Comparison of ENCODE assay signal across 1 cellular context in genomic region chr3:58237940-58238681, GRCh38.
TF ChIP-seq lines count a peak whose summit lies in the region.

No MANE protein-coding gene starts in this region.

TF ChIP-seq in HepG2, 621 proteins besides CTCF, POLR2A, EP300 and RAD21 (continued from another document and continues in another):
- TF ChIP-seq RNF219 (CRISPR knock-in tag; IDR thresholded peaks at IDR 0.05) (no peak), MEF2D (CRISPR knock-in tag; IDR thresholded peaks at IDR 0.05) (no peak), RBFOX2 (IDR thresholded peaks at IDR 0.05; ENCODE audit: low read depth, low read length) (peak; percentile 25; the same call in 1 of the 2 replicates), MAX (IDR thresholded peaks at IDR 0.05) (peak; percentile 96), ZNF329 (CRISPR knock-in tag; IDR thresholded peaks at IDR 0.05; ENCODE audit: low read depth) (no peak), ZNF333 (CRISPR knock-in tag; IDR thresholded peaks at IDR 0.05; ENCODE audit: borderline replicate concordance) (no peak), ZNF451 (CRISPR knock-in tag; IDR thresholded peaks at IDR 0.05) (peak; percentile 30; the same call in 1 of the 2 replicates), NFE2L1 (CRISPR knock-in tag; IDR thresholded peaks at IDR 0.05; ENCODE audit: borderline replicate concordance) (no peak), ZNF513 (CRISPR knock-in tag; conservative IDR thresholded peaks at IDR 0.05) (no peak), RELA (CRISPR knock-in tag; IDR thresholded peaks at IDR 0.05) (0 out of 2 replicates have a peak, but pooled peaks have one; percentile 29), ESRRA (CRISPR knock-in tag; IDR thresholded peaks at IDR 0.05; ENCODE audit: low read depth) (no peak), ZC3H13 (CRISPR knock-in tag; IDR thresholded peaks at IDR 0.05) (peak; percentile 82), CREBL2 (CRISPR knock-in tag; IDR thresholded peaks at IDR 0.05; ENCODE audit: borderline replicate concordance) (no peak), IKZF5 (CRISPR knock-in tag; IDR thresholded peaks at IDR 0.05) (no peak), ZNF354B (CRISPR knock-in tag; IDR thresholded peaks at IDR 0.05) (no peak), GMEB2 (CRISPR knock-in tag; IDR thresholded peaks at IDR 0.05; ENCODE audit: low read depth) (no peak), HOXA9 (CRISPR knock-in tag; IDR thresholded peaks at IDR 0.05; ENCODE audit: borderline replicate concordance) (no peak), ZBTB10 (CRISPR knock-in tag; IDR thresholded peaks at IDR 0.05; ENCODE audit: borderline replicate concordance) (no peak), ZNF558 (CRISPR knock-in tag; IDR thresholded peaks at IDR 0.05; ENCODE audit: borderline replicate concordance) (peak; percentile 74; the same call in 1 of the 2 replicates), ZNF75D (CRISPR knock-in tag; IDR thresholded peaks at IDR 0.05; ENCODE audit: borderline replicate concordance) (no peak), SOX13 (IDR thresholded peaks at IDR 0.05) (no peak), SOX13 (CRISPR knock-in tag; conservative IDR thresholded peaks at IDR 0.05 in 1 of 2, IDR thresholded peaks at IDR 0.05 in 1 of 2) (peak in 1 of 2 experiments; percentile 55; a peak in 1 of 4 replicates), TFAP4 (IDR thresholded peaks at IDR 0.05; ENCODE audit: borderline replicate concordance, low read depth) (peak; percentile 15; the same call in 1 of the 2 replicates), PHB2 (IDR thresholded peaks at IDR 0.05; ENCODE audit: partially characterized antibody) (no peak), ZNF550 (CRISPR knock-in tag; IDR thresholded peaks at IDR 0.05; ENCODE audit: borderline replicate concordance) (no peak), ZFP82 (CRISPR knock-in tag; IDR thresholded peaks at IDR 0.05; ENCODE audit: borderline replicate concordance) (peak; percentile 82; the same call in 1 of the 2 replicates), ZNF34 (CRISPR knock-in tag; IDR thresholded peaks at IDR 0.05; ENCODE audit: borderline replicate concordance) (0 out of 2 replicates have a peak, but pooled peaks have one; percentile 19)
- TF ChIP-seq, protein P1, sequence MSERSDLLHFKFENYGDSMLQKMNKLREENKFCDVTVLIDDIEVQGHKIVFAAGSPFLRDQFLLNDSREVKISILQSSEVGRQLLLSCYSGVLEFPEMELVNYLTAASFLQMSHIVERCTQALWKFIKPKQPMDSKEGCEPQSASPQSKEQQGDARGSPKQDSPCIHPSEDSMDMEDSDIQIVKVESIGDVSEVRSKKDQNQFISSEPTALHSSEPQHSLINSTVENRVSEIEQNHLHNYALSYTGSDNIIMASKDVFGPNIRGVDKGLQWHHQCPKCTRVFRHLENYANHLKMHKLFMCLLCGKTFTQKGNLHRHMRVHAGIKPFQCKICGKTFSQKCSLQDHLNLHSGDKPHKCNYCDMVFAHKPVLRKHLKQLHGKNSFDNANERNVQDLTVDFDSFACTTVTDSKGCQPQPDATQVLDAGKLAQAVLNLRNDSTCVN (CRISPR knock-in tag; IDR thresholded peaks at IDR 0.05; ENCODE audit: borderline replicate concordance) = no peak
- TF ChIP-seq, protein P2, sequence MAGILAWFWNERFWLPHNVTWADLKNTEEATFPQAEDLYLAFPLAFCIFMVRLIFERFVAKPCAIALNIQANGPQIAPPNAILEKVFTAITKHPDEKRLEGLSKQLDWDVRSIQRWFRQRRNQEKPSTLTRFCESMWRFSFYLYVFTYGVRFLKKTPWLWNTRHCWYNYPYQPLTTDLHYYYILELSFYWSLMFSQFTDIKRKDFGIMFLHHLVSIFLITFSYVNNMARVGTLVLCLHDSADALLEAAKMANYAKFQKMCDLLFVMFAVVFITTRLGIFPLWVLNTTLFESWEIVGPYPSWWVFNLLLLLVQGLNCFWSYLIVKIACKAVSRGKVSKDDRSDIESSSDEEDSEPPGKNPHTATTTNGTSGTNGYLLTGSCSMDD (CRISPR knock-in tag; IDR thresholded peaks at IDR 0.05) = no peak
- TF ChIP-seq, protein P3, sequence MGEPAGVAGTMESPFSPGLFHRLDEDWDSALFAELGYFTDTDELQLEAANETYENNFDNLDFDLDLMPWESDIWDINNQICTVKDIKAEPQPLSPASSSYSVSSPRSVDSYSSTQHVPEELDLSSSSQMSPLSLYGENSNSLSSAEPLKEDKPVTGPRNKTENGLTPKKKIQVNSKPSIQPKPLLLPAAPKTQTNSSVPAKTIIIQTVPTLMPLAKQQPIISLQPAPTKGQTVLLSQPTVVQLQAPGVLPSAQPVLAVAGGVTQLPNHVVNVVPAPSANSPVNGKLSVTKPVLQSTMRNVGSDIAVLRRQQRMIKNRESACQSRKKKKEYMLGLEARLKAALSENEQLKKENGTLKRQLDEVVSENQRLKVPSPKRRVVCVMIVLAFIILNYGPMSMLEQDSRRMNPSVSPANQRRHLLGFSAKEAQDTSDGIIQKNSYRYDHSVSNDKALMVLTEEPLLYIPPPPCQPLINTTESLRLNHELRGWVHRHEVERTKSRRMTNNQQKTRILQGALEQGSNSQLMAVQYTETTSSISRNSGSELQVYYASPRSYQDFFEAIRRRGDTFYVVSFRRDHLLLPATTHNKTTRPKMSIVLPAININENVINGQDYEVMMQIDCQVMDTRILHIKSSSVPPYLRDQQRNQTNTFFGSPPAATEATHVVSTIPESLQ (CRISPR knock-in tag; conservative IDR thresholded peaks at IDR 0.05) = no peak
- TF ChIP-seq, protein P4, sequence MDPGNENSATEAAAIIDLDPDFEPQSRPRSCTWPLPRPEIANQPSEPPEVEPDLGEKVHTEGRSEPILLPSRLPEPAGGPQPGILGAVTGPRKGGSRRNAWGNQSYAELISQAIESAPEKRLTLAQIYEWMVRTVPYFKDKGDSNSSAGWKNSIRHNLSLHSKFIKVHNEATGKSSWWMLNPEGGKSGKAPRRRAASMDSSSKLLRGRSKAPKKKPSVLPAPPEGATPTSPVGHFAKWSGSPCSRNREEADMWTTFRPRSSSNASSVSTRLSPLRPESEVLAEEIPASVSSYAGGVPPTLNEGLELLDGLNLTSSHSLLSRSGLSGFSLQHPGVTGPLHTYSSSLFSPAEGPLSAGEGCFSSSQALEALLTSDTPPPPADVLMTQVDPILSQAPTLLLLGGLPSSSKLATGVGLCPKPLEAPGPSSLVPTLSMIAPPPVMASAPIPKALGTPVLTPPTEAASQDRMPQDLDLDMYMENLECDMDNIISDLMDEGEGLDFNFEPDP (CRISPR knock-in tag; conservative IDR thresholded peaks at IDR 0.05) = no peak
- TF ChIP-seq, protein P5, sequence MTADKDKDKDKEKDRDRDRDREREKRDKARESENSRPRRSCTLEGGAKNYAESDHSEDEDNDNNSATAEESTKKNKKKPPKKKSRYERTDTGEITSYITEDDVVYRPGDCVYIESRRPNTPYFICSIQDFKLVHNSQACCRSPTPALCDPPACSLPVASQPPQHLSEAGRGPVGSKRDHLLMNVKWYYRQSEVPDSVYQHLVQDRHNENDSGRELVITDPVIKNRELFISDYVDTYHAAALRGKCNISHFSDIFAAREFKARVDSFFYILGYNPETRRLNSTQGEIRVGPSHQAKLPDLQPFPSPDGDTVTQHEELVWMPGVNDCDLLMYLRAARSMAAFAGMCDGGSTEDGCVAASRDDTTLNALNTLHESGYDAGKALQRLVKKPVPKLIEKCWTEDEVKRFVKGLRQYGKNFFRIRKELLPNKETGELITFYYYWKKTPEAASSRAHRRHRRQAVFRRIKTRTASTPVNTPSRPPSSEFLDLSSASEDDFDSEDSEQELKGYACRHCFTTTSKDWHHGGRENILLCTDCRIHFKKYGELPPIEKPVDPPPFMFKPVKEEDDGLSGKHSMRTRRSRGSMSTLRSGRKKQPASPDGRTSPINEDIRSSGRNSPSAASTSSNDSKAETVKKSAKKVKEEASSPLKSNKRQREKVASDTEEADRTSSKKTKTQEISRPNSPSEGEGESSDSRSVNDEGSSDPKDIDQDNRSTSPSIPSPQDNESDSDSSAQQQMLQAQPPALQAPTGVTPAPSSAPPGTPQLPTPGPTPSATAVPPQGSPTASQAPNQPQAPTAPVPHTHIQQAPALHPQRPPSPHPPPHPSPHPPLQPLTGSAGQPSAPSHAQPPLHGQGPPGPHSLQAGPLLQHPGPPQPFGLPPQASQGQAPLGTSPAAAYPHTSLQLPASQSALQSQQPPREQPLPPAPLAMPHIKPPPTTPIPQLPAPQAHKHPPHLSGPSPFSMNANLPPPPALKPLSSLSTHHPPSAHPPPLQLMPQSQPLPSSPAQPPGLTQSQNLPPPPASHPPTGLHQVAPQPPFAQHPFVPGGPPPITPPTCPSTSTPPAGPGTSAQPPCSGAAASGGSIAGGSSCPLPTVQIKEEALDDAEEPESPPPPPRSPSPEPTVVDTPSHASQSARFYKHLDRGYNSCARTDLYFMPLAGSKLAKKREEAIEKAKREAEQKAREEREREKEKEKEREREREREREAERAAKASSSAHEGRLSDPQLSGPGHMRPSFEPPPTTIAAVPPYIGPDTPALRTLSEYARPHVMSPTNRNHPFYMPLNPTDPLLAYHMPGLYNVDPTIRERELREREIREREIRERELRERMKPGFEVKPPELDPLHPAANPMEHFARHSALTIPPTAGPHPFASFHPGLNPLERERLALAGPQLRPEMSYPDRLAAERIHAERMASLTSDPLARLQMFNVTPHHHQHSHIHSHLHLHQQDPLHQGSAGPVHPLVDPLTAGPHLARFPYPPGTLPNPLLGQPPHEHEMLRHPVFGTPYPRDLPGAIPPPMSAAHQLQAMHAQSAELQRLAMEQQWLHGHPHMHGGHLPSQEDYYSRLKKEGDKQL (CRISPR knock-in tag; IDR thresholded peaks at IDR 0.05; ENCODE audit: low read depth) = no peak
